In the genomic region with DNA sequence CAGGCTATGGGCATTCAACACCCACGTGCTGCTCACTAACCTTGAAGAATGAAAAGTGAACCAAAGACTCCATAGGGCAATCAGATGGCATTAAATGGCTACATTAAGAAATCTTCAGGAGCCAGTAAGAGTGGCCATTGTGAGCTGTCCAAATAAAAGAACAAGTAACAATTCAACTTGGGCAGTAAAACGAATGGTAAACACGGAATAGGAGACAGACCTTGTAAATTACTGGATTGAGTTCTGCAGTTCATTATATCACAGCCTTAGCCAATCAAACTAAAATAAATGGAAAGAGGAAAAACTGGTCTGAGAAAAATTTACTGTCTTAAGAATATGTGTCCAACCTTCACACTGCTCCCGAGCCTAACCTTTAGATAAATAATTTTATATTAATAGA, we compare ENCODE assay signal across 14 cellular contexts.
DNase-seq lines count a peak whose midpoint lies in the region; ATAC-seq and TF ChIP-seq lines count a peak whose summit lies in the region.
"Had no signal": no experiment of that assay in that cellular context is flagged by ENCODE, and none has a peak within 500 bp of the region (broad histone marks: within the 10 kb centered on the region; RNA-seq: fewer than 3 reads in every experiment).

No MANE protein-coding gene starts in this region.

- no CpG with 5 or more reads among the region's 4 CpGs for WGBS in trophoblast cell (ENCODE audit: extremely low coverage, insufficient coverage, insufficient read length)

- peak overlapping the region; percentile 61 for H3K27ac ChIP-seq in VCaP
- no peak overlapping the region for H3K27ac ChIP-seq in trophoblast cell (ENCODE audit: low read depth, low read length)
- H3K27ac ChIP-seq: BLaER1, GM23248 had no signal

- H3K4me3 ChIP-seq in mucosa of descending colon (no peak overlapping the region), trophoblast cell (ENCODE audit: low read depth, low read length) (no peak overlapping the region)
- H3K4me3 ChIP-seq: BLaER1, GM23248 had no signal

- H2AK5ac ChIP-seq in trophoblast cell (ENCODE audit: low read length) = no peak overlapping the region

- H3K18ac ChIP-seq in trophoblast cell (ENCODE audit: low read length) = no peak overlapping the region

- no peak overlapping the region for H3K23ac ChIP-seq in trophoblast cell (ENCODE audit: low read length)

- no peak for TF ChIP-seq CTCF in VCaP (conservative IDR thresholded peaks at IDR 0.05)
- TF ChIP-seq CTCF in mucosa of descending colon (IDR thresholded peaks at IDR 0.05) = no peak
- TF ChIP-seq CTCF in GM20000 (IDR thresholded peaks at IDR 0.05; ENCODE audit: extremely low read depth, missing control alignments) = no peak

- H3K4me1 ChIP-seq in mucosa of descending colon (ENCODE audit: low read depth) (no peaks in the 10 kb centered on the region), trophoblast cell (ENCODE audit: control insufficient read depth in 1 of 2, insufficient read depth in 2 of 2, low read length in 2 of 2) (peaks cover 2 to 6% of the 10 kb centered on the region in 2 experiments)
- H3K4me1 ChIP-seq: BLaER1 had no signal

- no peak overlapping the region for H3K4ac ChIP-seq in trophoblast cell (ENCODE audit: low read depth, low read length)

- H3K14ac ChIP-seq in trophoblast cell (ENCODE audit: low read length) = no peak overlapping the region

- no peak overlapping the region for H2BK120ac ChIP-seq in trophoblast cell (ENCODE audit: insufficient read depth, low read length, poor library complexity)

- peak overlapping the region; percentile 54 for H2AFZ ChIP-seq in trophoblast cell (ENCODE audit: insufficient read depth, low read length, poor library complexity)
- H2AFZ ChIP-seq: GM23248 had no signal

- no peaks in the 10 kb centered on the region for H3K79me2 ChIP-seq in trophoblast cell (ENCODE audit: control insufficient read depth, insufficient read depth, low read length, poor library complexity)

- peak; percentile 74 for ATAC-seq in mucosa of descending colon

- H4K8ac ChIP-seq in trophoblast cell (ENCODE audit: low read depth, low read length) = no peak overlapping the region

- H4K12ac ChIP-seq in trophoblast cell (ENCODE audit: low read depth, low read length) = no peak overlapping the region

- no peaks in the 10 kb centered on the region for H3K27me3 ChIP-seq in trophoblast cell (ENCODE audit: insufficient read depth, low read length)
- H3K27me3 ChIP-seq: BLaER1 had no signal

- H3K36me3 ChIP-seq in mucosa of descending colon (ENCODE audit: low read depth) (no peaks in the 10 kb centered on the region), trophoblast cell (ENCODE audit: control insufficient read depth in 1 of 2, insufficient read depth in 2 of 2, low read length in 2 of 2) (no peaks in the 10 kb centered on the region)
- H3K36me3 ChIP-seq: BLaER1 had no signal

- H3K9me3 ChIP-seq in mucosa of descending colon = no peaks in the 10 kb centered on the region
- no peaks in the 10 kb centered on the region for H3K9me3 ChIP-seq in trophoblast cell (ENCODE audit: insufficient read depth, low read depth, low read length)
- H3K9me3 ChIP-seq: BLaER1 had no signal

- no peak overlapping the region for H3K4me2 ChIP-seq in trophoblast cell (ENCODE audit: low read length)
- H3K4me2 ChIP-seq: BLaER1 had no signal

- DNase-seq in COLO829 (ENCODE audit: low spot score) = peak; percentile 1
- DNase-seq in mucosa of descending colon = peak in 1 of 3 donors; percentile 9
- no peak for DNase-seq in trophoblast cell
- DNase-seq in SHP77 (lab: John Stamatoyannopoulos, UW) = no peak
- DNase-seq in superior temporal gyrus (ENCODE audit: extremely low spot score) = no peak
- no peak for DNase-seq in GM20000 (ENCODE audit: low spot score)
- DNase-seq: 8988T; AML-193; CD8-positive, alpha-beta memory T cell; DMS53; GM23248; H7 had no signal

- peaks cover 4% of the 10 kb centered on the region for H3K79me1 ChIP-seq in trophoblast cell (ENCODE audit: low read length)

- no peak overlapping the region for H3K9ac ChIP-seq in trophoblast cell (ENCODE audit: low read length)
- H3K9ac ChIP-seq: BLaER1, GM23248 had no signal

- intact Hi-C loops in mucosa of descending colon (cut with DNase I, micrococcal nuclease) = no loop called here

- H4K91ac ChIP-seq in trophoblast cell (ENCODE audit: low read depth, low read length) = peak overlapping the region; percentile 55

- H2BK5ac ChIP-seq in trophoblast cell (ENCODE audit: low read depth, low read length, poor library complexity) = no peak overlapping the region

- peak overlapping the region; percentile 98 for H2BK12ac ChIP-seq in trophoblast cell (ENCODE audit: low read length)
